Comparison of ENCODE assay signal across 10 cellular contexts in genomic region chr17:55285340-55286301, GRCh38. TPM values are rescaled to one million over a fixed set of nuclear protein-coding genes. Genes with fewer than 3 reads are reported as not detected.
DNase-seq lines count a peak whose midpoint lies in the region; TF ChIP-seq lines count a peak whose summit lies in the region.
"Had no signal": no experiment of that assay in that cellular context is flagged by ENCODE, and none has a peak within 500 bp of the region (broad histone marks: within the 10 kb centered on the region; RNA-seq: fewer than 3 reads in every experiment).

No MANE protein-coding gene starts in this region.

- DNase-seq in DMS79 (lab: John Stamatoyannopoulos, UW) (peak; percentile 65), SHP77 treated with DMSO at 0.1 percent for 48 hours (lab: John Stamatoyannopoulos, UW) (peak; percentile 39), foreskin fibroblast (peak; percentile 81 to 92), pons (ENCODE audit: low spot score) (peak; percentile 42), NOMO-1 treated with dmso at 0.1 percent for 144 hours (lab: John Stamatoyannopoulos, UW; ENCODE audit: unreplicated experiment) (no peak), A172 (ENCODE audit: low spot score) (no peak)
- no peak for DNase-seq in activated CD8-positive, alpha-beta memory T cell treated with anti-CD3 and anti-CD28 coated beads, Interleukin-2, amount 50 U/mL, for 48 hours
- DNase-seq in activated naive CD4-positive, alpha-beta T cell treated with anti-CD3 and anti-CD28 coated beads, Interleukin-2, amount 50 U/mL, for 16 hours, result no peak
- DNase-seq: DND-41; stimulated activated CD4-positive, alpha-beta T cell treated with anti-CD3 and anti-CD28 coated beads, Interleukin-1b, Interleukin-23, amount 100 ng/mL, for 48 hours had no signal

- no peak overlapping the region for H3K4me3 ChIP-seq in foreskin fibroblast (ENCODE audit: low read depth in 1 of 2, low read length in 2 of 2)

- TF ChIP-seq CTCF in foreskin fibroblast (IDR thresholded peaks at IDR 0.05; ENCODE audit: low read depth, low read length), result no peak

RNA-seq across cellular contexts. Expression of gene HLF, which starts 20.9 kb away (rescaled TPM):
- 0.12 TPM in 1 of 2 replicates, not detected in the other for total RNA-seq in A172 (2014; rRNA removed; shearing (Covaris generic))

Comparison
In these comparisons a context has a peak if more than half of its experiments do, and no peak if none do; other contexts are left out.
1. DNase-seq: peak in DMS79 (single experiment), SHP77 treated with DMSO at 0.1 percent for 48 hours (single experiment), foreskin fibroblast (2 of 2) and pons (single experiment); none in NOMO-1 treated with dmso at 0.1 percent for 144 hours (single experiment), A172 (single experiment), activated CD8-positive, alpha-beta memory T cell treated with anti-CD3 and anti-CD28 coated beads, Interleukin-2, amount 50 U/mL, for 48 hours (single experiment) and activated naive CD4-positive, alpha-beta T cell treated with anti-CD3 and anti-CD28 coated beads, Interleukin-2, amount 50 U/mL, for 16 hours (single experiment).